Comparison of ENCODE assay signal across 20 cellular contexts in the genomic region with DNA sequence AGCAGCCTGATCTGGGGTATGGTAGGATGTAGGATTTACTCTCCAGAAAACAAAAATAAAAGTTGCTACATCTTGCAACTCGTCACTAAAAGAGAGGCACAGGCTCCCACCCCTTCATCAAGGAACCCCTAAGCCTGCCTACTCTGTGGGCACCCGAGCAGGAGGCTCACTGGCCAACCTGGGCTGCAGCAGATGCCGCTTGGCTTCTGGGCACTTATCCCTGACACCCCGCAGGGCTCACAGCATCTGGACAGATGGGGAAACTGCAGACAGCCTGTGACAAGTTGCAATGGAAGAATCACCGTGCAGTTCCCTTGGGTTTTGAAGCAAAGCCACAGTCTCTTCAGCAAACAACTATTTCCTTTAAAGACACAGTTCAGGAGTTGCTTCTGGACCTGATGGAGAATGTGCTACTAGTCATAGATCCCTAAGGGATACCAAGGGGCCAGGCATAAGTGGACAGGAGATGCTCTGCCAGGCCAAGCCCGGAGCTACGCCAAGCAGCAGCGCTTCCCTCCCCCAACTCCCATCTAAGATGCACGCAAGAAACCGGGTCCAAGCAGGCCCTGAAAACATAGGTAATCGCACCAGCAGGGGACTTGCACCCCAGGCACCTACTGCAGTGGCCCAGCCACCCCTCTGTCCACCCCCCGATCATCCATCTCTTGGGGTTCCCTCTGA.
DNase-seq lines count a peak whose midpoint lies in the region; TF ChIP-seq lines count a peak whose summit lies in the region.
"Had no signal": no experiment of that assay in that cellular context is flagged by ENCODE, and none has a peak within 500 bp of the region (broad histone marks: within the 10 kb centered on the region; RNA-seq: fewer than 3 reads in every experiment).

No MANE protein-coding gene starts in this region.

- BruUV-seq in A673 (replicated peaks; lab: Mats Ljungman, UMichigan): no TSS peak

- intact Hi-C loops in A673 (cut with micrococcal nuclease; ENCODE audit: unreplicated experiment): no loop called here

- peaks cover 0 to 9% (median 0%) of the 10 kb centered on the region in 11 experiments; a peak in 2 of 22 replicates for H4K20me1 ChIP-seq in BLaER1 treated with 17β-estradiol and CSF1 and Interleukin-3, amounts not matched to agents 10 nM and 100 nM

- H3K27me3 ChIP-seq in A673 (replicated peaks; ENCODE audit: insufficient read depth, low read depth, low read length, poor library complexity): no peaks in the 10 kb centered on the region
- peaks cover 0 to 19% (median 0%) of the 10 kb centered on the region in 11 experiments; a peak in 5 of 22 replicates for H3K27me3 ChIP-seq in BLaER1 treated with 17β-estradiol and CSF1 and Interleukin-3, amounts not matched to agents 10 nM and 100 nM
- H3K27me3 ChIP-seq in iPS DF 6.9 (ENCODE audit: control insufficient read depth, insufficient read depth, low read length): no peaks in the 10 kb centered on the region

- H3K9me3 ChIP-seq in A673 (ENCODE audit: low read depth, low read length, poor library complexity, severe bottlenecking): no peaks in the 10 kb centered on the region
- H3K9me3 ChIP-seq in BLaER1 treated with 17β-estradiol and CSF1 and Interleukin-3, amounts not matched to agents 10 nM and 100 nM (replicated peaks in 1 of 11): peaks cover 8 to 25% (median 21%) of the 10 kb centered on the region in 11 experiments; a peak in 19 of 22 replicates
- H3K9me3 ChIP-seq in iPS DF 6.9 (ENCODE audit: control insufficient read depth, insufficient read depth, low read length): peaks cover 1% of the 10 kb centered on the region; the same call in 1 of the 2 replicates
- H3K9me3 ChIP-seq: A549 had no signal

- no peak for TF ChIP-seq CTCF in A673 (conservative IDR thresholded peaks at IDR 0.05; ENCODE audit: low read depth, low read length)

- H3K4me2 ChIP-seq in BLaER1 treated with 17β-estradiol and CSF1 and Interleukin-3, amounts not matched to agents 10 nM and 100 nM: peak overlapping the region; percentile 30 to 92 (median 72)
- H3K4me2 ChIP-seq: A549 had no signal

- peak; percentile 56 for DNase-seq in A673 (ENCODE audit: low spot score)
- DNase-seq in NCI-H2171 treated with DMSO at 0.1 percent for 48 hours (lab: John Stamatoyannopoulos, UW): peak; percentile 77
- DNase-seq in iPS DF 6.9 (ENCODE audit: low read depth, low spot score): no peak
- no peak for DNase-seq in COLO668 (lab: John Stamatoyannopoulos, UW; ENCODE audit: unreplicated experiment)
- no peak for DNase-seq in C1 segment of cervical spinal cord (lab: John Stamatoyannopoulos, UW)
- no peak for DNase-seq in HCEC 1CT
- no peak for DNase-seq in islet precursor cell
- DNase-seq: DMS53, Karpas-422, NCI-H1092 treated with DMSO at 0.1 percent for 48 hours, NCI-H1436, NCI-H187, NCI-H2081 treated with DMSO at 0.1 percent for 48 hours, NCI-H446 treated with DMSO at 0.1 percent for 48 hours, NCI-H82, SHP77, T-cell had no signal

- no CpG with 5 or more reads among the region's 12 CpGs for WGBS in iPS DF 6.9 (ENCODE audit: insufficient coverage, insufficient read length)

- H3K27ac ChIP-seq in A673 (ENCODE audit: low read depth, low read length, poor library complexity, severe bottlenecking): no peak overlapping the region
- H3K27ac ChIP-seq in BLaER1 treated with 17β-estradiol and CSF1 and Interleukin-3, amounts not matched to agents 10 nM and 100 nM: peak overlapping the region in 6 of 11 experiments; percentile 31 to 68 (median 55); a peak in 11 of 22 replicates
- no peak overlapping the region for H3K27ac ChIP-seq in iPS DF 6.9 (ENCODE audit: low read length)
- H3K27ac ChIP-seq: A549, RWPE1 had no signal

- CTCF ChIA-PET in A673 (lab: Charles Lee): no interaction called here

- H3K9ac ChIP-seq in BLaER1 treated with 17β-estradiol and CSF1 and Interleukin-3, amounts not matched to agents 10 nM and 100 nM: peak overlapping the region in 6 of 11 experiments; percentile 16 to 42 (median 32); a peak in 7 of 22 replicates

- H3K36me3 ChIP-seq in A673 (ENCODE audit: insufficient read depth, low read length, poor library complexity, severe bottlenecking) (no peaks in the 10 kb centered on the region), iPS DF 6.9 (ENCODE audit: control insufficient read depth, insufficient read depth, low read length) (no peaks in the 10 kb centered on the region)
- H3K36me3 ChIP-seq in BLaER1 treated with 17β-estradiol and CSF1 and Interleukin-3, amounts not matched to agents 10 nM and 100 nM: no peaks in the 10 kb centered on the region

- POLR2A ChIA-PET in A673 (lab: Charles Lee; ENCODE audit: low non-redundant PET): no interaction called here

- H3K4me3 ChIP-seq in A673 (ENCODE audit: low read depth, low read length, poor library complexity, severe bottlenecking): no peak overlapping the region
- 0 out of 20 replicates have a peak overlapping the region, but pooled peaks of 2 of the 10 experiments have one; percentile 6 for H3K4me3 ChIP-seq in BLaER1 treated with 17β-estradiol and CSF1 and Interleukin-3, amounts not matched to agents 10 nM and 100 nM
- peak overlapping the region; percentile 2; the same call in 1 of the 2 replicates for H3K4me3 ChIP-seq in iPS DF 6.9 (ENCODE audit: low read length)
- H3K4me3 ChIP-seq: A549 had no signal

- H3K4me1 ChIP-seq in A673 (ENCODE audit: insufficient read depth, low read length, poor library complexity, severe bottlenecking): peaks cover 7% of the 10 kb centered on the region
- H3K4me1 ChIP-seq in BLaER1 treated with 17β-estradiol and CSF1 and Interleukin-3, amounts not matched to agents 10 nM and 100 nM: peaks cover 30 to 71% (median 60%) of the 10 kb centered on the region in 10 experiments
- H3K4me1 ChIP-seq in iPS DF 6.9 (ENCODE audit: control insufficient read depth, insufficient read depth, low read length): no peaks in the 10 kb centered on the region
- H3K4me1 ChIP-seq: A549 had no signal

Comparison
In these comparisons a context has a peak if more than half of its experiments do, and no peak if none do; other contexts are left out.
1. DNase-seq: peak in A673 (single experiment) and NCI-H2171 treated with DMSO at 0.1 percent for 48 hours (single experiment); none in iPS DF 6.9 (single experiment), COLO668 (single experiment), C1 segment of cervical spinal cord (0 of 14), HCEC 1CT (single experiment) and islet precursor cell (single experiment).
2. H3K27ac ChIP-seq: peak in BLaER1 treated with 17β-estradiol and CSF1 and Interleukin-3, amounts not matched to agents 10 nM and 100 nM (6 of 11); none in A673 (single experiment) and iPS DF 6.9 (single experiment).